17 cellular contexts compared by ENCODE assay signal in the genomic region with DNA sequence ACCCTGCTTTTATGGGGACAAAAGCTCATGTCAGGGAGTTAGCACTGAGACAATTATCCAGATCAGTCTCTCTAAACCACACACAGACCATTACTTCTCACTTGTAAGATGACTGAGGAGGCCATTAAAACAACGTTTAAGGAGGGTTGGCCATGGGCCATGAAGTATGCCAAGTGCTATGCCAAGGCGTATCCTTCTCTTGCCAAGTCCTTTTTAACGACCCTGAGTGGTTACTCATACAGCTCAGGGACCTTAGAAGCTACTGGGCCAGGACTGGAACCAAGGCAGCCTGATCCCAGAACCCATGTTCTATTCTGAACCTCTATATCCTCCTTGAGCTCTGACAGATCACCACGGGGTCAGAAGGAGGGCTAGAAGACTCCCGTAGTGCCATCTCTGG.
"Had no signal": no experiment of that assay in that cellular context is flagged by ENCODE, and none has a peak within 500 bp of the region (broad histone marks: within the 10 kb centered on the region; RNA-seq: fewer than 3 reads in every experiment).

No MANE protein-coding gene starts in this region.

- H3K27me3 ChIP-seq: gastrocnemius medialis, heart right ventricle, right lobe of liver, tibial nerve, upper lobe of right lung, vagina had no signal

- H3K9me3 ChIP-seq: gastrocnemius medialis, heart right ventricle, prostate gland, right lobe of liver, tibial nerve, upper lobe of right lung, vagina had no signal

- H3K36me3 ChIP-seq: gastrocnemius medialis, prostate gland, right lobe of liver, upper lobe of right lung, vagina had no signal

- DNase-seq: effector CD8-positive, alpha-beta T cell; gastrocnemius medialis; heart right ventricle; hypothalamus; islet precursor cell; naive thymus-derived CD4-positive, alpha-beta T cell; nephron progenitor cell; retina; right lobe of liver; stimulated activated CD4-positive, alpha-beta T cell treated with anti-CD3 and anti-CD28 coated beads, Interleukin-4, amount 100 ng/mL, for 1 hour; stimulated activated CD8-positive, alpha-beta memory T cell treated with anti-CD3 and anti-CD28 coated beads, Interleukin-4, amount 100 ng/mL, for 48 hours; upper lobe of right lung had no signal

- H3K4me3 ChIP-seq: coronary artery, gastrocnemius medialis, heart right ventricle, prostate gland, right lobe of liver, tibial nerve, upper lobe of right lung, vagina had no signal

- H3K27ac ChIP-seq: coronary artery, gastrocnemius medialis, heart right ventricle, parathyroid adenoma, prostate gland, right lobe of liver, tibial nerve, upper lobe of right lung, vagina had no signal
